13 cellular contexts compared by ENCODE assay signal in genomic region chr6:5151955-5152401, GRCh38.
DNase-seq lines count a peak whose midpoint lies in the region; TF ChIP-seq lines count a peak whose summit lies in the region.
"Had no signal": no experiment of that assay in that cellular context is flagged by ENCODE, and none has a peak within 500 bp of the region (broad histone marks: within the 10 kb centered on the region; RNA-seq: fewer than 3 reads in every experiment).

No MANE protein-coding gene starts in this region.

- peaks cover 15% of the 10 kb centered on the region for H3K4me1 Mint-ChIP-seq in chondrocyte (ENCODE audit: low read depth)

- H3K9me3 Mint-ChIP-seq in chondrocyte (ENCODE audit: low read depth): no peaks in the 10 kb centered on the region
- H3K9me3 Mint-ChIP-seq: type B pancreatic cell had no signal

- no peaks in the 10 kb centered on the region for H3K9me3 ChIP-seq in esophagus squamous epithelium
- no peaks in the 10 kb centered on the region for H3K9me3 ChIP-seq in esophagus muscularis mucosa
- H3K9me3 ChIP-seq: mucosa of descending colon had no signal

- H3K27ac Mint-ChIP-seq in chondrocyte (ENCODE audit: unreplicated experiment): peak overlapping the region; percentile 78
- H3K27ac Mint-ChIP-seq: type B pancreatic cell had no signal

- H3K4me3 Mint-ChIP-seq in chondrocyte (ENCODE audit: unreplicated experiment): no peak overlapping the region
- H3K4me3 Mint-ChIP-seq: type B pancreatic cell had no signal

- 67 to 94% methylated on average over 6 to 7 of the region's 7 CpGs for WGBS in esophagus squamous epithelium, 2 donors
- 77% methylated on average over 7 of the region's 7 CpGs for WGBS in esophagus muscularis mucosa

- no peak overlapping the region for H3K4me3 ChIP-seq in esophagus squamous epithelium
- H3K4me3 ChIP-seq in esophagus muscularis mucosa: no peak overlapping the region
- H3K4me3 ChIP-seq: mucosa of descending colon had no signal

- no peak overlapping the region for H3K27ac ChIP-seq in esophagus squamous epithelium
- H3K27ac ChIP-seq in esophagus muscularis mucosa (replicated peaks in 1 of 4): no peak overlapping the region

- H3K27me3 Mint-ChIP-seq in chondrocyte (ENCODE audit: low read depth): no peaks in the 10 kb centered on the region
- H3K27me3 Mint-ChIP-seq: type B pancreatic cell had no signal

- H3K4me1 ChIP-seq in esophagus squamous epithelium: no peaks in the 10 kb centered on the region
- no peaks in the 10 kb centered on the region for H3K4me1 ChIP-seq in esophagus muscularis mucosa

- no peaks in the 10 kb centered on the region for H3K36me3 Mint-ChIP-seq in chondrocyte (ENCODE audit: low read depth)
- H3K36me3 Mint-ChIP-seq: type B pancreatic cell had no signal

- no peak for TF ChIP-seq POLR2A in esophagus squamous epithelium (IDR thresholded peaks at IDR 0.05)
- TF ChIP-seq POLR2A in esophagus muscularis mucosa (IDR thresholded peaks at IDR 0.05; ENCODE audit: low read depth): no peak

- DNase-seq in AG20443 (ENCODE audit: low spot score) (peak; percentile 82), NCI-H82 treated with DMSO at 0.1 percent for 48 hours (lab: John Stamatoyannopoulos, UW; ENCODE audit: unreplicated experiment) (peak; percentile 11), chondrocyte (ENCODE audit: low spot score) (no peak), middle frontal gyrus (ENCODE audit: extremely low spot score, low spot score) (peak; percentile 46), esophagus squamous epithelium (lab: John Stamatoyannopoulos, UW) (no peak), D341Med (ENCODE audit: low spot score) (no peak), esophagus muscularis mucosa (ENCODE audit: extremely low spot score) (no peak), HT-29 (ENCODE audit: low spot score) (no peak)
- DNase-seq: activated CD4-positive, alpha-beta T cell treated with anti-CD3 and anti-CD28 coated beads, Interleukin-2, amount 50 U/mL, for 1 hour; activated effector memory CD4-positive, alpha-beta T cell treated with Interleukin-2 at 50 U/mL for 16 hours; mucosa of descending colon; NCI-H526 treated with DMSO at 0.1 percent for 48 hours had no signal

- H3K36me3 ChIP-seq in esophagus squamous epithelium: no peaks in the 10 kb centered on the region
- H3K36me3 ChIP-seq in esophagus muscularis mucosa: no peaks in the 10 kb centered on the region

- TF ChIP-seq CTCF in chondrocyte (IDR thresholded peaks at IDR 0.05) (no peak), esophagus squamous epithelium (IDR thresholded peaks at IDR 0.05) (no peak), esophagus muscularis mucosa (IDR thresholded peaks at IDR 0.05) (no peak)

- TF ChIP-seq EP300 in esophagus muscularis mucosa (IDR thresholded peaks at IDR 0.05): no peak

- intact Hi-C loops in esophagus squamous epithelium (cut with DNase I) (no loop called here), esophagus muscularis mucosa (cut with DNase I) (no loop called here)

- H3K27me3 ChIP-seq in esophagus squamous epithelium (no peaks in the 10 kb centered on the region), esophagus muscularis mucosa (no peaks in the 10 kb centered on the region)

Comparison
In these comparisons a context has a peak if more than half of its experiments do, and no peak if none do; other contexts are left out.
1. DNase-seq: peak in AG20443 (single experiment), NCI-H82 treated with DMSO at 0.1 percent for 48 hours (single experiment) and middle frontal gyrus (single experiment); none in chondrocyte (single experiment), esophagus squamous epithelium (single experiment), D341Med (single experiment), esophagus muscularis mucosa (single experiment) and HT-29 (single experiment).